In genomic region chr2:108918156-108918845, GRCh38 we compare ENCODE assay signal across 1 cellular context.
TF ChIP-seq lines count a peak whose summit lies in the region.

No MANE protein-coding gene starts in this region.

TF ChIP-seq in GM23338, 12 proteins besides CTCF, POLR2A, EP300 and RAD21 (continued from another document):
- TF ChIP-seq ZNF462 (CRISPR knock-in tag; IDR thresholded peaks at IDR 0.05) (no peak), ZNF114 (CRISPR knock-in tag; IDR thresholded peaks at IDR 0.05) (no peak), NANOG (IDR thresholded peaks at IDR 0.05; ENCODE audit: borderline replicate concordance) (no peak), CREB1 (CRISPR knock-in tag; IDR thresholded peaks at IDR 0.05; ENCODE audit: low read depth) (no peak), STAT1 (IDR thresholded peaks at IDR 0.05; ENCODE audit: unreplicated experiment) (no peak), POLR2AphosphoS5 (IDR thresholded peaks at IDR 0.05; ENCODE audit: low read depth) (no peak), EZH2phosphoT487 (IDR thresholded peaks at IDR 0.05; ENCODE audit: unreplicated experiment) (no peak), EZH2 (IDR thresholded peaks at IDR 0.05; ENCODE audit: low read depth, unreplicated experiment) (no peak), ETS1 (IDR thresholded peaks at IDR 0.05) (no peak), JUNB (IDR thresholded peaks at IDR 0.05; ENCODE audit: unreplicated experiment) (no peak)
